In the genomic region with DNA sequence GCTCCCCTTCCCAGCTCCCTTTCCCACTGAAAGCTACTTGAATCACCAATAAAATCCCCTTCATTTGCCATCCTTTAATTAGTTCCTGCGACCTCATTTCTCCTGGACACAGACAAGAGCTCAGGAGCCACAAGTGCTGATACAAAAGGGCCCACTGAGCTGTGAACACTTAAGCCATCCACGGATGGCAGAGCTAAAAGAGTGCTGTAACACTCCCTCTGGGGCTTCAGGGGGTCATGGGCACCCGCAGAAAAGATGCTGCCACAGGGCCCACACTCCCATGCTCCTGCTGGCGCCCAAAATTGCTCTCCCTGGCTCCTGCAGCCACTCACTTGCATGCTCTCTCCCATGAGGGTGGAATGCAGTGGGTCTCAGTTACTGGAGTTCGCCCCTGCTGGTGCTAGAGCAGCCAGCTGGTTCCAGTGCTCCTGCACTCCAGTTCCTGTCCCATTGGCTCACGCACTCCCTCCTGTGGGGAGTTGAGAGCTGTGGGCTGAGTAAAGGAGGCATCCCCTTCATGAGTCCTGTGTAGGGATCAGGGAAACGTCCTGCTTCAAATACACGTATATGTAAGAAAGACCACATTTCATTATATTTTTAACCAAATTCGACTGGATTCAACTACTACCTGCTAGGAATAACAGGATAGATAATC, we compare ENCODE assay signal across 1 cellular context.
TF ChIP-seq lines count a peak whose summit lies in the region.

No MANE protein-coding gene starts in this region.

TF ChIP-seq in HepG2, 621 proteins besides CTCF, POLR2A, EP300 and RAD21 (continued from another document):
- TF ChIP-seq GABPA (IDR thresholded peaks at IDR 0.05; ENCODE audit: low read depth, low read length) (no peak), GABPA (CRISPR knock-in tag; IDR thresholded peaks at IDR 0.05; ENCODE audit: low read depth) (0 out of 2 replicates have a peak, but pooled peaks have one; percentile 13), ZNF331 (CRISPR knock-in tag; IDR thresholded peaks at IDR 0.05) (0 out of 2 replicates have a peak, but pooled peaks have one; percentile 28), TFAP4 (IDR thresholded peaks at IDR 0.05; ENCODE audit: borderline replicate concordance, low read depth) (peak; percentile 41; the same call in 1 of the 2 replicates), ZNF343 (CRISPR knock-in tag; IDR thresholded peaks at IDR 0.05) (no peak), SMC3 (IDR thresholded peaks at IDR 0.05; ENCODE audit: low read length) (peak; percentile 30; the same call in 1 of the 2 replicates), PCBP1 (IDR thresholded peaks at IDR 0.05; ENCODE audit: borderline replicate concordance, low read depth, low read length) (no peak), STAG1 (CRISPR knock-in tag; IDR thresholded peaks at IDR 0.05) (peak; percentile 73), POLR2G (IDR thresholded peaks at IDR 0.05; ENCODE audit: low read depth, low read length) (no peak)
